21 cellular contexts compared by ENCODE assay signal in genomic region chr1:43144228-43144627, GRCh38. TPM values are rescaled to one million over a fixed set of nuclear protein-coding genes. Genes with fewer than 3 reads are reported as not detected.
DNase-seq lines count a peak whose midpoint lies in the region; ATAC-seq and TF ChIP-seq lines count a peak whose summit lies in the region.
"Had no signal": no experiment of that assay in that cellular context is flagged by ENCODE, and none has a peak within 500 bp of the region (broad histone marks: within the 10 kb centered on the region; RNA-seq: fewer than 3 reads in every experiment).

No MANE protein-coding gene starts in this region.

- DNase-seq in EH (ENCODE audit: low read depth) (peak; percentile 46), LHCN-M2 (ENCODE audit: low read depth) (peak; percentile 48), mammary epithelial cell (peak; percentile 67), glomerular visceral epithelial cell (ENCODE audit: extremely low spot score) (peak; percentile 40), WTC11 (ENCODE audit: low spot score) (no peak), SIG-M5 treated with dmso at 0.1 percent for 504 hours (lab: John Stamatoyannopoulos, UW; ENCODE audit: unreplicated experiment) (no peak), DMS53 treated with DMSO at 0.1 percent for 48 hours (lab: John Stamatoyannopoulos, UW; ENCODE audit: unreplicated experiment) (no peak), GM20000 (ENCODE audit: low spot score) (no peak)
- DNase-seq: activated T-cell treated with anti-CD3 and anti-CD28 coated beads, Interleukin-2, amount 50 U/mL, for 4 hours; hippocampal formation; left colon; RPMI8226; stimulated activated CD4-positive, alpha-beta T cell treated with anti-CD3 and anti-CD28 coated beads, Interleukin-4, amount 100 ng/mL, for 4 hours; substantia nigra had no signal

- no peak for ATAC-seq in WTC11
- ATAC-seq: activated T-cell treated with anti-CD3 and anti-CD28 coated beads, Interleukin-2, amount 50 U/mL, for 4 hours; left colon had no signal

- no peak overlapping the region for H3K27ac Mint-ChIP-seq in WTC11
- H3K27ac Mint-ChIP-seq: activated naive CD4-positive, alpha-beta T cell treated with anti-CD3 and anti-CD28 coated beads, Interleukin-2, amount 50 U/mL, for 24 hours; brain; dendritic cell treated with granulocyte-macrophage colony-stimulating factor and Interleukin-4, amounts not matched to agents 40 ng/mL and 50 ng/mL, for 4 days; mesothelial cell of epicardium had no signal

- no peak overlapping the region for H2AFZ ChIP-seq in mammary epithelial cell (ENCODE audit: low read depth, low read length)

- peaks cover 24% of the 10 kb centered on the region for H3K4me1 Mint-ChIP-seq in WTC11

- H3K27me3 Mint-ChIP-seq in WTC11 (ENCODE audit: low read depth), result peaks cover 4% of the 10 kb centered on the region; the same call in 1 of the 2 replicates

- POLR2A ChIA-PET in WTC11 (lab: Charles Lee), result no interaction called here

- H3K27me3 ChIP-seq in mammary epithelial cell (ENCODE audit: insufficient read depth, low read length), result no peaks in the 10 kb centered on the region

- peaks cover 19% of the 10 kb centered on the region for H3K4me1 ChIP-seq in mammary epithelial cell (ENCODE audit: insufficient read depth, low read length)
- H3K4me1 ChIP-seq: HAP-1 had no signal

- dilution Hi-C loops in mammary epithelial cell (cut with HindIII; ENCODE audit: low sequenced_read_pairs), result no loop called here

- H3K4me2 ChIP-seq in mammary epithelial cell (ENCODE audit: insufficient read depth, low read depth, low read length), result no peak overlapping the region

- TF ChIP-seq CTCF in mammary epithelial cell (conservative IDR thresholded peaks at IDR 0.05 in 1 of 2, IDR thresholded peaks at IDR 0.05 in 1 of 2; ENCODE audit: extremely low read depth in 1 of 2, insufficient read depth in 1 of 2, low read depth in 1 of 2, low read length in 2 of 2) (no peak), WTC11 (IDR thresholded peaks at IDR 0.05) (no peak), GM20000 (IDR thresholded peaks at IDR 0.05; ENCODE audit: extremely low read depth, missing control alignments) (no peak)

- intact Hi-C loops in mammary epithelial cell (cut with micrococcal nuclease), result no loop called here

- H3K9ac ChIP-seq in mammary epithelial cell (ENCODE audit: insufficient read depth, low read length), result no peak overlapping the region

- H3K79me2 ChIP-seq in mammary epithelial cell (ENCODE audit: insufficient read depth, low read length), result no peaks in the 10 kb centered on the region

- no peaks in the 10 kb centered on the region for H4K20me1 ChIP-seq in mammary epithelial cell (ENCODE audit: insufficient read depth, low read length)

- BruUV-seq in mammary epithelial cell (replicated peaks; lab: Mats Ljungman, UMichigan), result no TSS peak

- H3K9me3 Mint-ChIP-seq in WTC11, result peaks cover 6% of the 10 kb centered on the region
- H3K9me3 Mint-ChIP-seq: dendritic cell treated with granulocyte-macrophage colony-stimulating factor and Interleukin-4, amounts not matched to agents 40 ng/mL and 50 ng/mL, for 4 days had no signal

- no peaks in the 10 kb centered on the region for H3K9me3 ChIP-seq in mammary epithelial cell (replicated peaks; ENCODE audit: insufficient read depth, low read length)
- H3K9me3 ChIP-seq: HAP-1 had no signal

- H3K4me3 Mint-ChIP-seq in WTC11, result no peak overlapping the region
- H3K4me3 Mint-ChIP-seq: activated naive CD4-positive, alpha-beta T cell treated with anti-CD3 and anti-CD28 coated beads, Interleukin-2, amount 50 U/mL, for 24 hours; activated T-cell treated with anti-CD3 and anti-CD28 coated beads, Interleukin-2, amount 50 U/mL, for 4 hours; brain; dendritic cell treated with granulocyte-macrophage colony-stimulating factor and Interleukin-4, amounts not matched to agents 40 ng/mL and 50 ng/mL, for 4 days; mesothelial cell of epicardium; nephron progenitor cell had no signal

- CTCF ChIA-PET in mammary epithelial cell (lab: Charles Lee; ENCODE audit: low non-redundant PET), result no interaction called here
- CTCF ChIA-PET in WTC11 (lab: Charles Lee), result interaction anchor here (0.6 to 1.6 kb wide), 17 partner anchors 10 to 313 kb away, joined by 3 to 13 read pairs (median 4); partner anchors contain the start of genes CFAP57, EBNA1BP2 and ZNF691

- no peak overlapping the region for H3K27ac ChIP-seq in mammary epithelial cell (ENCODE audit: insufficient read depth, low read depth, low read length)
- H3K27ac ChIP-seq: VCaP had no signal

- H3K36me3 Mint-ChIP-seq in WTC11, result peaks cover 8% of the 10 kb centered on the region
- H3K36me3 Mint-ChIP-seq: activated naive CD4-positive, alpha-beta T cell treated with anti-CD3 and anti-CD28 coated beads, Interleukin-2, amount 50 U/mL, for 24 hours had no signal

- no peaks in the 10 kb centered on the region for H3K36me3 ChIP-seq in mammary epithelial cell (ENCODE audit: insufficient read depth, low read length)
- H3K36me3 ChIP-seq: HAP-1 had no signal

- H3K4me3 ChIP-seq in mammary epithelial cell (replicated peaks in 1 of 3; ENCODE audit: insufficient read depth in 1 of 3, low read depth in 2 of 3, low read length in 3 of 3), result no peak overlapping the region
- H3K4me3 ChIP-seq: HAP-1 had no signal

- in situ Hi-C loops in mammary epithelial cell (cut with MboI; ENCODE audit: low sequenced_read_pairs in 2 of 2), result no loop called here

TF ChIP-seq in WTC11, 78 proteins besides CTCF, POLR2A, EP300 and RAD21:
- TF ChIP-seq FOXJ3 (CRISPR knock-in tag; IDR thresholded peaks at IDR 0.05; ENCODE audit: borderline replicate concordance) (no peak), ESRRA (CRISPR knock-in tag; IDR thresholded peaks at IDR 0.05; ENCODE audit: borderline replicate concordance) (no peak), ZNF416 (CRISPR knock-in tag; IDR thresholded peaks at IDR 0.05) (no peak), PREB (CRISPR knock-in tag; IDR thresholded peaks at IDR 0.05; ENCODE audit: borderline replicate concordance) (no peak), NR2C2 (CRISPR knock-in tag; IDR thresholded peaks at IDR 0.05) (no peak)

RNA-seq across cellular contexts. Expression of gene EBNA1BP2, which starts 27.9 kb away (rescaled TPM):
- total RNA-seq in LHCN-M2 (2014; rRNA removed) (111 and 122 TPM in 2 replicates), mammary epithelial cell (100 to 1,000 TPM in 1 of 2 donors, 10 to 100 TPM in 1; 56.5 to 115 TPM), WTC11 (2021) (66.7 to 93.7 TPM (median 67.7 TPM) in 3 replicates)
- 108 TPM for polyA plus RNA-seq in LHCN-M2 (2012)
- polyA plus RNA-seq in mammary epithelial cell, result 126 TPM
- polyA minus RNA-seq in mammary epithelial cell, result 74.2 TPM

RNA-seq across cellular contexts. Expression of gene CFAP57, which starts 27.9 kb away (rescaled TPM):
- total RNA-seq in LHCN-M2 (2014; rRNA removed) (not detected in 2 replicates), mammary epithelial cell (under 1 TPM; 0.26 to 0.50 TPM), WTC11 (2021) (0.27 to 0.78 TPM (median 0.42 TPM) in 3 replicates)
- 0.28 TPM for polyA plus RNA-seq in LHCN-M2 (2012)
- 0.14 TPM for polyA plus RNA-seq in mammary epithelial cell
- not detected for polyA minus RNA-seq in mammary epithelial cell
- total RNA-seq: left colon had no signal

Comparison
In these comparisons a context has a peak if more than half of its experiments do, and no peak if none do; other contexts are left out.
1. DNase-seq: peak in EH (single experiment), LHCN-M2 (single experiment), mammary epithelial cell (single experiment) and glomerular visceral epithelial cell (single experiment); none in WTC11 (single experiment), SIG-M5 treated with dmso at 0.1 percent for 504 hours (single experiment), DMS53 treated with DMSO at 0.1 percent for 48 hours (single experiment) and GM20000 (single experiment).